27 cellular contexts compared by ENCODE assay signal in the genomic region with DNA sequence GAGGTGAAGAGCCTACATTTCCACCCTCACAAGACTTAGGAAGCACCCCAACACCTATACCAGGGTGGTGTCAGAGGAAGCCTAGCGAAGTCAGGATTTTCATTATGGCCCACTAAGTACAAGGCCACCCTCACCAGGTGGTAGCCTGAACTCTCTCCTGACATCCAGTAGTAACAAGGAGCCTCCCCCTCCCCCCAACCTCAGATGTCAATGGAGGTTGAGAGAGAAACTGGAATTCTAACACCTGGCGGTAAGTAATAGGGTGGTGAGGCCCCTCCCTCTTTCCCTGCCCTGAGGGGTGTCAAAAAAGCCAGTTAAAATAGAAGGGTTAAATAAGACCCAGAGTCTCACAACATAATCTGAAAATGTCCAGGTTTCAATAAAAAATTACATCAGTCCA. TPM values are rescaled to one million over a fixed set of nuclear protein-coding genes. Genes with fewer than 3 reads are reported as not detected.
DNase-seq lines count a peak whose midpoint lies in the region; ATAC-seq and TF ChIP-seq lines count a peak whose summit lies in the region.
"Had no signal": no experiment of that assay in that cellular context is flagged by ENCODE, and none has a peak within 500 bp of the region (broad histone marks: within the 10 kb centered on the region; RNA-seq: fewer than 3 reads in every experiment).

No MANE protein-coding gene starts in this region.

- intact Hi-C loops in PC-3 (cut with micrococcal nuclease): no loop called here

- no peak overlapping the region for H2BK12ac ChIP-seq in neuronal stem cell (ENCODE audit: low read length)

- H2BK120ac ChIP-seq in neuronal stem cell (ENCODE audit: low read depth, low read length): no peak overlapping the region

- no peaks in the 10 kb centered on the region for H3K4me1 Mint-ChIP-seq in activated T-cell treated with anti-CD3 and anti-CD28 coated beads, Interleukin-2, amount 50 U/mL, for 24 hours (ENCODE audit: low read depth)
- H3K4me1 Mint-ChIP-seq in activated T-helper 17 cell treated with anti-CD3 and anti-CD28 coated beads, Interleukin-2, amount 50 U/mL, for 72 hours: peaks cover 6% of the 10 kb centered on the region

- H3K27ac ChIP-seq in neuronal stem cell (replicated peaks; ENCODE audit: low read length) (peak overlapping the region; percentile 2), PC-3 (ENCODE audit: low read length) (no peak overlapping the region)
- H3K27ac ChIP-seq: BLaER1, parathyroid adenoma, right atrium auricular region, SK-N-MC had no signal

- H3K27me3 ChIP-seq in neuronal stem cell (ENCODE audit: control insufficient read depth in 3 of 3, insufficient read depth in 3 of 3, low read depth in 1 of 3, low read length in 3 of 3): no peaks in the 10 kb centered on the region
- H3K27me3 ChIP-seq in PC-3 (ENCODE audit: low read length): no peaks in the 10 kb centered on the region
- H3K27me3 ChIP-seq: BLaER1, right atrium auricular region had no signal

- H2BK5ac ChIP-seq in neuronal stem cell (ENCODE audit: low read length): no peak overlapping the region

- WGBS in neuronal stem cell (ENCODE audit: extremely low coverage in 2 of 2, insufficient read length in 2 of 2, insufficient replicate concordance in 1 of 2), 2 donors: no CpG with 5 or more reads among the region's 2 CpGs

- H3K27ac Mint-ChIP-seq in activated T-cell treated with anti-CD3 and anti-CD28 coated beads, Interleukin-2, amount 50 U/mL, for 24 hours: peak overlapping the region; percentile 64
- peak overlapping the region; percentile 67 for H3K27ac Mint-ChIP-seq in activated T-helper 17 cell treated with anti-CD3 and anti-CD28 coated beads, Interleukin-2, amount 50 U/mL, for 72 hours
- H3K27ac Mint-ChIP-seq: T-helper 1 cell treated with Interleukin-12 subunit alpha and Interleukin-12 subunit beta and Interleukin-4 antibody, amounts not matched to agents 30 μg/mL and 1 μg/mL, for 36 hours had no signal

- no peak overlapping the region for H2BK15ac ChIP-seq in neuronal stem cell (ENCODE audit: low read length)

- no peak overlapping the region for H3K4ac ChIP-seq in neuronal stem cell (ENCODE audit: low read length)

- no peaks in the 10 kb centered on the region for H4K20me1 ChIP-seq in PC-3 (ENCODE audit: low read length)

- TF ChIP-seq CTCF in PC-3 (conservative IDR thresholded peaks at IDR 0.05; ENCODE audit: low read depth, low read length): no peak

- CTCF ChIA-PET in PC-3 (lab: Charles Lee): no interaction called here

- H4K8ac ChIP-seq in neuronal stem cell (ENCODE audit: low read depth, low read length): no peak overlapping the region

- H3K23ac ChIP-seq in neuronal stem cell (ENCODE audit: low read depth, low read length, poor library complexity): peak overlapping the region; percentile 39

- BruUV-seq in PC-3 (replicated peaks; lab: Mats Ljungman, UMichigan): no TSS peak

- H3K9ac ChIP-seq in neuronal stem cell (ENCODE audit: low read depth, low read length, poor library complexity) (no peak overlapping the region), PC-3 (ENCODE audit: low read length) (no peak overlapping the region)
- H3K9ac ChIP-seq: BLaER1, parathyroid adenoma had no signal

- no peak for ATAC-seq in activated T-helper 17 cell treated with anti-CD3 and anti-CD28 coated beads, Interleukin-2, amount 50 U/mL, for 72 hours (replicated peaks)
- ATAC-seq in PC-3: no peak
- ATAC-seq: K562; natural killer cell treated with Interleukin-12 subunit alpha and Interleukin-12 subunit beta and Interleukin-15 and Interleukin-18, amount 100 ng/mL, for 72 hours had no signal

- H2AFZ ChIP-seq in neuronal stem cell (ENCODE audit: low read length) (no peak overlapping the region), PC-3 (ENCODE audit: low read length) (no peak overlapping the region)
- H2AFZ ChIP-seq: parathyroid adenoma had no signal

- H3K36me3 Mint-ChIP-seq in activated T-cell treated with anti-CD3 and anti-CD28 coated beads, Interleukin-2, amount 50 U/mL, for 24 hours (ENCODE audit: low read depth): peaks cover 94% of the 10 kb centered on the region
- peaks cover 100% of the 10 kb centered on the region for H3K36me3 Mint-ChIP-seq in activated T-helper 17 cell treated with anti-CD3 and anti-CD28 coated beads, Interleukin-2, amount 50 U/mL, for 72 hours (ENCODE audit: low read depth)

- no peaks in the 10 kb centered on the region for H3K79me2 ChIP-seq in PC-3 (ENCODE audit: low read length)
- H3K79me2 ChIP-seq: parathyroid adenoma had no signal

- POLR2A ChIA-PET in PC-3 (lab: Charles Lee; ENCODE audit: unreplicated experiment): no interaction called here

- no peak overlapping the region for H2AK5ac ChIP-seq in neuronal stem cell (ENCODE audit: low read depth, low read length)

- no peak for DNase-seq in activated T-cell treated with anti-CD3 and anti-CD28 coated beads, Interleukin-2, amount 50 U/mL, for 24 hours
- no peak for DNase-seq in activated T-cell treated with anti-CD3 and anti-CD28 coated beads, Interleukin-2, amount 50 U/mL, for 1 hour
- DNase-seq in ELF-1 (ENCODE audit: low read depth, low spot score) (peak; percentile 71), neuronal stem cell (ENCODE audit: low spot score) (no peak), PC-3 (no peak), GDM1 (lab: John Stamatoyannopoulos, UW) (no peak), NCI-H524 (lab: John Stamatoyannopoulos, UW) (no peak)
- DNase-seq: ACHN; activated effector memory CD4-positive, alpha-beta T cell treated with anti-CD3 and anti-CD28 coated beads, Interleukin-2, amount 50 U/mL, for 16 hours; amniotic stem cell; Calu3; DMS79 treated with DMSO at 0.1 percent for 48 hours; effector CD4-positive, alpha-beta T cell; erythroblast; kidney; NCI-H446 treated with DMSO at 0.1 percent for 48 hours; stimulated activated CD4-positive, alpha-beta T cell treated with anti-CD3 and anti-CD28 coated beads, Interleukin-2, amount 100 ng/mL, for 24 hours; trophoblast cell had no signal

- H4K91ac ChIP-seq in neuronal stem cell (ENCODE audit: low read depth, low read length, poor library complexity): no peak overlapping the region

- peaks cover 2 to 31% of the 10 kb centered on the region in 2 donors for H3K9me3 ChIP-seq in neuronal stem cell (replicated peaks in 1 of 2; ENCODE audit: control insufficient read depth in 2 of 2, insufficient read depth in 1 of 2, low read depth in 1 of 2, low read length in 2 of 2)
- H3K9me3 ChIP-seq in PC-3 (ENCODE audit: low read length): no peaks in the 10 kb centered on the region
- H3K9me3 ChIP-seq: BLaER1, HAP-1 had no signal

- H3K4me2 ChIP-seq in neuronal stem cell (ENCODE audit: insufficient read depth, low read length, poor library complexity, severe bottlenecking): no peak overlapping the region
- no peak overlapping the region for H3K4me2 ChIP-seq in PC-3 (ENCODE audit: low read length)
- H3K4me2 ChIP-seq: BLaER1 had no signal

- H3K9me2 ChIP-seq in PC-3 (replicated peaks; ENCODE audit: low read length): no peaks in the 10 kb centered on the region

- H3K4me3 Mint-ChIP-seq in activated T-cell treated with anti-CD3 and anti-CD28 coated beads, Interleukin-2, amount 50 U/mL, for 24 hours: no peak overlapping the region
- no peak overlapping the region for H3K4me3 Mint-ChIP-seq in activated T-helper 17 cell treated with anti-CD3 and anti-CD28 coated beads, Interleukin-2, amount 50 U/mL, for 72 hours
- H3K4me3 Mint-ChIP-seq: natural killer cell treated with Interleukin-12 subunit alpha and Interleukin-12 subunit beta and Interleukin-15 and Interleukin-18, amount 100 ng/mL, for 72 hours; T-helper 1 cell treated with Interleukin-12 subunit alpha and Interleukin-12 subunit beta and Interleukin-4 antibody, amounts not matched to agents 30 μg/mL and 1 μg/mL, for 36 hours had no signal

- no peaks in the 10 kb centered on the region for H3F3A ChIP-seq in PC-3 (ENCODE audit: low read length, unreplicated experiment)

- no peaks in the 10 kb centered on the region for H3K9me3 Mint-ChIP-seq in activated T-cell treated with anti-CD3 and anti-CD28 coated beads, Interleukin-2, amount 50 U/mL, for 24 hours
- no peaks in the 10 kb centered on the region for H3K9me3 Mint-ChIP-seq in activated T-helper 17 cell treated with anti-CD3 and anti-CD28 coated beads, Interleukin-2, amount 50 U/mL, for 72 hours
- H3K9me3 Mint-ChIP-seq: natural killer cell treated with Interleukin-12 subunit alpha and Interleukin-12 subunit beta and Interleukin-15 and Interleukin-18, amount 100 ng/mL, for 72 hours; T-helper 1 cell treated with Interleukin-12 subunit alpha and Interleukin-12 subunit beta and Interleukin-4 antibody, amounts not matched to agents 30 μg/mL and 1 μg/mL, for 36 hours had no signal

- H3K4me3 ChIP-seq in neuronal stem cell (ENCODE audit: low read length in 2 of 2) (no peak overlapping the region), PC-3 (ENCODE audit: low read length) (no peak overlapping the region)
- H3K4me3 ChIP-seq: BLaER1, HAP-1, K562, right atrium auricular region, SK-N-MC had no signal

- H3K36me3 ChIP-seq in neuronal stem cell (replicated peaks in 1 of 2; ENCODE audit: control insufficient read depth in 2 of 2, insufficient read depth in 2 of 2, low read length in 2 of 2) (peaks cover 31 to 100% of the 10 kb centered on the region in 2 donors), PC-3 (ENCODE audit: low read depth, low read length) (peaks cover 39% of the 10 kb centered on the region)

- H3K18ac ChIP-seq in neuronal stem cell (ENCODE audit: low read length): no peak overlapping the region

- H3K27me3 Mint-ChIP-seq in activated T-cell treated with anti-CD3 and anti-CD28 coated beads, Interleukin-2, amount 50 U/mL, for 24 hours: no peaks in the 10 kb centered on the region
- H3K27me3 Mint-ChIP-seq in activated T-helper 17 cell treated with anti-CD3 and anti-CD28 coated beads, Interleukin-2, amount 50 U/mL, for 72 hours: no peaks in the 10 kb centered on the region
- H3K27me3 Mint-ChIP-seq: natural killer cell treated with Interleukin-12 subunit alpha and Interleukin-12 subunit beta and Interleukin-15 and Interleukin-18, amount 100 ng/mL, for 72 hours had no signal

- H3K4me1 ChIP-seq in neuronal stem cell (ENCODE audit: control insufficient read depth in 2 of 2, insufficient read depth in 1 of 2, low read depth in 1 of 2, low read length in 2 of 2): no peaks in the 10 kb centered on the region
- H3K4me1 ChIP-seq in PC-3 (ENCODE audit: insufficient read depth, low read length): no peaks in the 10 kb centered on the region
- H3K4me1 ChIP-seq: BLaER1, HAP-1, parathyroid adenoma, right atrium auricular region had no signal

- H3K79me1 ChIP-seq in neuronal stem cell (ENCODE audit: low read depth, low read length): peaks cover 7% of the 10 kb centered on the region

- H3K14ac ChIP-seq in neuronal stem cell (ENCODE audit: low read length): no peak overlapping the region

RNA-seq across cellular contexts. Expression of gene SINHCAF, which starts 37.6 kb away (rescaled TPM):
- total RNA-seq in activated T-helper 17 cell treated with anti-CD3 and anti-CD28 coated beads, Interleukin-2, amount 50 U/mL, for 72 hours: 100 to 1,000 TPM; 160 to 222 TPM
- polyA plus RNA-seq in neuronal stem cell (2013, experiment 1 of 2): 288 TPM
- polyA plus RNA-seq in neuronal stem cell (2013, experiment 2 of 2): 311 TPM
- 32.0 and 32.3 TPM in 2 replicates for total RNA-seq in PC-3 (2014; rRNA removed)
